Comparison of ENCODE assay signal across 1 cellular context in genomic region chr2:111133603-111134002, GRCh38.
A peak's percentile ranks its signal among the peaks of the same experiment; 100 is the strongest.
TF ChIP-seq lines count a peak whose summit lies in the region.

No MANE protein-coding gene starts in this region.

TF ChIP-seq in GM12878, 131 proteins besides CTCF, POLR2A, EP300 and RAD21:
- TF ChIP-seq NBN (IDR thresholded peaks at IDR 0.05) (no peak), SP1 (IDR thresholded peaks at IDR 0.05; ENCODE audit: low read depth, low read length) (no peak), RFX5 (IDR thresholded peaks at IDR 0.05; ENCODE audit: low read depth, low read length) (no peak), SPI1 (IDR thresholded peaks at IDR 0.05; ENCODE audit: borderline replicate concordance, insufficient read depth, low read depth, low read length) (peak; percentile 42; the same call in 1 of the 2 replicates), IKZF1 (conservative IDR thresholded peaks at IDR 0.05) (no peak), TAF1 (IDR thresholded peaks at IDR 0.05; ENCODE audit: borderline replicate concordance, low read depth, low read length) (no peak), CREB1 (IDR thresholded peaks at IDR 0.05; ENCODE audit: low read depth) (no peak), POLR2AphosphoS5 (IDR thresholded peaks at IDR 0.05; ENCODE audit: low read length) (no peak)
